16 cellular contexts compared by ENCODE assay signal in the genomic region with DNA sequence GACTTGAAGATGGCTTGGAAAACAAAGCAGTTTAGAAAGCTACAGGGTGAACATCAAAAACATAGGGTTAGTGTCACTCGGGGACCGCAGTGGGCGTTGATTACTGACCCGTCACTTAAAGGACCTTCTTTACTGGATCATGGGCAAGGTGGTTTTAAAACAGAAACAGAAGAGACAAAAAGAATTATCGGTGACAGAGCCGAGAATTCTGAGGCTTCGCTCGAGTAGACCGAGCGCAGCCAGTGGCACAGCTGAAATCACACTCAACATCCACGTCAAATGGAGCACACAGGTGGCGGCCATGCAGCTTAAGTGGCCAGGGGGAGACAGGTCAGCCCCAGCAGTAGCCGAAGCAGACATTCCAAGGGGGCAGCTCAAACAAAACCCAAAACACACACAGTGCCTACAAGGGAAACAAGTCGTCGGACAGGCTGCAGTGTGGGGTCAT. TPM values are rescaled to one million over a fixed set of nuclear protein-coding genes. Genes with fewer than 3 reads are reported as not detected.
A peak's percentile ranks its signal among the peaks of the same experiment; 100 is the strongest.
DNase-seq lines count a peak whose midpoint lies in the region; ATAC-seq and TF ChIP-seq lines count a peak whose summit lies in the region.
"Had no signal": no experiment of that assay in that cellular context is flagged by ENCODE, and none has a peak within 500 bp of the region (broad histone marks: within the 10 kb centered on the region; RNA-seq: fewer than 3 reads in every experiment).

No MANE protein-coding gene starts in this region.

- H3K18ac ChIP-seq in mesenchymal stem cell (ENCODE audit: low read depth in 1 of 2, low read length in 2 of 2) = no peak overlapping the region

- H3K36me3 ChIP-seq in heart right ventricle = peaks cover 0 to 92% (median 15%) of the 10 kb centered on the region in 9 donors
- peaks cover 49 to 68% of the 10 kb centered on the region in 2 experiments for H3K36me3 ChIP-seq in mesenchymal stem cell (ENCODE audit: control insufficient read depth in 1 of 2, insufficient read depth in 2 of 2, low read depth in 1 of 2, low read length in 2 of 2)
- peaks cover 4 to 8% of the 10 kb centered on the region in 2 donors for H3K36me3 ChIP-seq in aorta (ENCODE audit: control insufficient read depth in 1 of 2, insufficient read depth in 2 of 2, low read length in 1 of 2)
- H3K36me3 ChIP-seq in neural progenitor cell = no peaks in the 10 kb centered on the region

- no peak overlapping the region for H4K8ac ChIP-seq in mesenchymal stem cell (ENCODE audit: low read length)

- ATAC-seq in heart right ventricle = no peak
- ATAC-seq in Right ventricle myocardium inferior = no peak
- ATAC-seq in activated naive CD8-positive, alpha-beta T cell treated with anti-CD3 and anti-CD28 coated beads, Interleukin-2, amount 10 ng/mL, durations not matched to agents 7 days and 5 days (ENCODE audit: low read depth) = no peak
- no peak for ATAC-seq in aorta (ENCODE audit: low FRiP score)
- ATAC-seq: left lobe of liver had no signal

- H3K9ac ChIP-seq in mesenchymal stem cell (ENCODE audit: low read length) (no peak overlapping the region), neural progenitor cell (no peak overlapping the region)
- H3K9ac ChIP-seq: BLaER1 had no signal

- WGBS in heart right ventricle, 2 donors = 57 to 68% methylated on average over 15 of the region's 15 CpGs
- 98% methylated on average over 15 of the region's 15 CpGs for WGBS in mesenchymal stem cell
- WGBS in aorta, 2 donors = 70 to 80% methylated on average over 15 of the region's 15 CpGs

- H3K14ac ChIP-seq in mesenchymal stem cell (ENCODE audit: low read length in 2 of 2) = no peak overlapping the region

- H2BK120ac ChIP-seq in mesenchymal stem cell (ENCODE audit: low read depth, low read length) = no peak overlapping the region

- intact Hi-C loops in heart right ventricle (cut with DNase I) (loop anchor here in 3 of 10 donors (5.0 kb wide), 1 partner anchor 57 kb away; a partner anchor contains a TSS), Right ventricle myocardium inferior (cut with DNase I) (no loop called here), aorta (cut with DNase I) (loop anchor here in 1 of 2 donors (10.0 kb wide), 1 partner anchor 80 kb away; no protein-coding TSS in a partner anchor)

- H3K27me3 Mint-ChIP-seq in activated naive CD8-positive, alpha-beta T cell treated with anti-CD3 and anti-CD28 coated beads, Interleukin-2, amount 10 ng/mL, durations not matched to agents 7 days and 5 days = no peaks in the 10 kb centered on the region
- peaks cover 2% of the 10 kb centered on the region for H3K27me3 Mint-ChIP-seq in neural progenitor cell (ENCODE audit: insufficient read depth, low read depth)

- peak overlapping the region in 3 of 10 donors; percentile 7 to 22 (median 15) for H3K4me3 ChIP-seq in heart right ventricle
- H3K4me3 ChIP-seq in mesenchymal stem cell (ENCODE audit: insufficient read depth in 1 of 2, low read depth in 1 of 2, low read length in 2 of 2) = no peak overlapping the region
- H3K4me3 ChIP-seq in aorta (ENCODE audit: low read length in 2 of 2) = no peak overlapping the region
- no peak overlapping the region for H3K4me3 ChIP-seq in neural progenitor cell
- H3K4me3 ChIP-seq: adrenal gland, BLaER1, MG63 had no signal

- peak overlapping the region; percentile 47 for H3K27ac Mint-ChIP-seq in activated naive CD8-positive, alpha-beta T cell treated with anti-CD3 and anti-CD28 coated beads, Interleukin-2, amount 10 ng/mL, durations not matched to agents 7 days and 5 days
- H3K27ac Mint-ChIP-seq in neural progenitor cell = no peak overlapping the region

- no peak overlapping the region for H2BK5ac ChIP-seq in mesenchymal stem cell (ENCODE audit: low read depth, low read length, poor library complexity, severe bottlenecking)

- peaks cover 20% of the 10 kb centered on the region for H3K79me1 ChIP-seq in mesenchymal stem cell (replicated peaks; ENCODE audit: low read length, poor library complexity, severe bottlenecking)

- DNase-seq in heart right ventricle (no peak), Right ventricle myocardium inferior (ENCODE audit: missing footprints) (no peak), mesenchymal stem cell (no peak), aorta (peak in 1 of 2 donors; percentile 14), neural progenitor cell (ENCODE audit: low spot score) (no peak), putamen (ENCODE audit: low spot score) (no peak), NCI-H524 treated with DMSO at 0.1 percent for 48 hours (lab: John Stamatoyannopoulos, UW) (no peak)
- no peak for DNase-seq in activated naive CD8-positive, alpha-beta T cell treated with anti-CD3 and anti-CD28 coated beads, Interleukin-2, amount 10 ng/mL, durations not matched to agents 7 days and 5 days
- DNase-seq: activated CD4-positive, alpha-beta T cell treated with anti-CD3 and anti-CD28 coated beads, Interleukin-2, amount 50 U/mL, for 4 hours; adrenal gland; glutamatergic neuron; H7; MG63 had no signal

- no peaks in the 10 kb centered on the region for H4K20me1 ChIP-seq in neural progenitor cell (ENCODE audit: low read depth)

- TF ChIP-seq CTCF in heart right ventricle (IDR thresholded peaks at IDR 0.05) = no peak
- TF ChIP-seq CTCF in neural progenitor cell (IDR thresholded peaks at IDR 0.05) = no peak

- H3K27me3 ChIP-seq in heart right ventricle = no peaks in the 10 kb centered on the region
- H3K27me3 ChIP-seq in mesenchymal stem cell (ENCODE audit: control insufficient read depth in 1 of 2, insufficient read depth in 1 of 2, low read length in 2 of 2) = no peaks in the 10 kb centered on the region
- H3K27me3 ChIP-seq in aorta (ENCODE audit: control insufficient read depth in 1 of 2, insufficient read depth in 2 of 2, low read length in 1 of 2) = no peaks in the 10 kb centered on the region
- no peaks in the 10 kb centered on the region for H3K27me3 ChIP-seq in neural progenitor cell
- H3K27me3 ChIP-seq: adrenal gland, BLaER1, MG63, neutrophil had no signal

- no peak overlapping the region for H2BK15ac ChIP-seq in mesenchymal stem cell (ENCODE audit: low read depth, poor library complexity, severe bottlenecking)

- H2AFZ ChIP-seq in mesenchymal stem cell (ENCODE audit: low read depth, low read length) (no peak overlapping the region), neural progenitor cell (replicated peaks) (no peak overlapping the region)

- H2BK12ac ChIP-seq in mesenchymal stem cell (ENCODE audit: low read length in 2 of 2) = no peak overlapping the region

- H3K36me3 Mint-ChIP-seq in activated naive CD8-positive, alpha-beta T cell treated with anti-CD3 and anti-CD28 coated beads, Interleukin-2, amount 10 ng/mL, durations not matched to agents 7 days and 5 days = no peaks in the 10 kb centered on the region
- H3K36me3 Mint-ChIP-seq in neural progenitor cell = peaks cover 18% of the 10 kb centered on the region

- H3K9me3 ChIP-seq in heart right ventricle (no peaks in the 10 kb centered on the region), mesenchymal stem cell (ENCODE audit: control insufficient read depth, low read length) (no peaks in the 10 kb centered on the region), aorta (ENCODE audit: control insufficient read depth, low read length) (no peaks in the 10 kb centered on the region), neural progenitor cell (ENCODE audit: low read depth) (no peaks in the 10 kb centered on the region)
- H3K9me3 ChIP-seq: adrenal gland, BLaER1, MG63, neutrophil had no signal

- peak overlapping the region; percentile 71 to 91 (median 85) for H3K27ac ChIP-seq in heart right ventricle
- H3K27ac ChIP-seq in mesenchymal stem cell (ENCODE audit: low read length, poor library complexity, severe bottlenecking) = no peak overlapping the region
- H3K27ac ChIP-seq in aorta (ENCODE audit: low read depth in 1 of 2, low read length in 2 of 2) = peak overlapping the region; percentile 72 to 79
- no peak overlapping the region for H3K27ac ChIP-seq in neural progenitor cell
- H3K27ac ChIP-seq: adrenal gland, BLaER1, neutrophil had no signal

- POLR2A ChIA-PET in activated naive CD8-positive, alpha-beta T cell treated with anti-CD3 and anti-CD28 coated beads, Interleukin-2, amount 10 ng/mL, durations not matched to agents 7 days and 5 days (lab: Charles Lee) = interaction anchor here (1.3 kb wide), 1 partner anchor 8 kb away, joined by 4 read pairs; no protein-coding TSS in a partner anchor

- no peak overlapping the region for H3K4me2 ChIP-seq in mesenchymal stem cell (ENCODE audit: low read length, poor library complexity, severe bottlenecking)
- no peak overlapping the region for H3K4me2 ChIP-seq in neural progenitor cell
- H3K4me2 ChIP-seq: BLaER1 had no signal

- H2AK5ac ChIP-seq in mesenchymal stem cell (ENCODE audit: low read length, severe bottlenecking) = peak overlapping the region; percentile 50

- H3K4me1 Mint-ChIP-seq in activated naive CD8-positive, alpha-beta T cell treated with anti-CD3 and anti-CD28 coated beads, Interleukin-2, amount 10 ng/mL, durations not matched to agents 7 days and 5 days = peaks cover 14% of the 10 kb centered on the region
- no peaks in the 10 kb centered on the region for H3K4me1 Mint-ChIP-seq in neural progenitor cell

- H3K23ac ChIP-seq in mesenchymal stem cell (ENCODE audit: low read length in 2 of 2) = no peak overlapping the region

- H3K9me3 Mint-ChIP-seq in activated naive CD8-positive, alpha-beta T cell treated with anti-CD3 and anti-CD28 coated beads, Interleukin-2, amount 10 ng/mL, durations not matched to agents 7 days and 5 days = no peaks in the 10 kb centered on the region
- no peaks in the 10 kb centered on the region for H3K9me3 Mint-ChIP-seq in neural progenitor cell

- no peak overlapping the region for H3K4me3 Mint-ChIP-seq in activated naive CD8-positive, alpha-beta T cell treated with anti-CD3 and anti-CD28 coated beads, Interleukin-2, amount 10 ng/mL, durations not matched to agents 7 days and 5 days
- no peak overlapping the region for H3K4me3 Mint-ChIP-seq in neural progenitor cell

- no peaks in the 10 kb centered on the region for H3K79me2 ChIP-seq in neural progenitor cell (ENCODE audit: low read depth)

- no peak overlapping the region for H4K91ac ChIP-seq in mesenchymal stem cell (ENCODE audit: low read length)

- no peak overlapping the region for H3K4ac ChIP-seq in mesenchymal stem cell (ENCODE audit: low read depth in 1 of 2, low read length in 2 of 2)

- H3F3A ChIP-seq in neural progenitor cell (ENCODE audit: low read depth) = no peaks in the 10 kb centered on the region

- H3K4me1 ChIP-seq in heart right ventricle (peaks cover 5 to 67% (median 32%) of the 10 kb centered on the region in 9 donors), mesenchymal stem cell (ENCODE audit: control insufficient read depth, insufficient read depth, low read depth, low read length) (peaks cover 26% of the 10 kb centered on the region), aorta (ENCODE audit: control insufficient read depth in 1 of 2, insufficient read depth in 2 of 2, low read length in 2 of 2) (peaks cover 0 to 6% of the 10 kb centered on the region in 2 donors), neural progenitor cell (no peaks in the 10 kb centered on the region)

RNA-seq across cellular contexts. Expression of a gene that starts 17.3 kb away (rescaled TPM):
- total RNA-seq in heart right ventricle = 10 to 100 TPM; 18.0 to 32.4 (median 19.5) TPM
- 100 to 1,000 TPM in 1 of 2 donors, 10 to 100 TPM in 1; 27.6 to 117 TPM for polyA plus RNA-seq in heart right ventricle
- 23.0 TPM for total RNA-seq in Right ventricle myocardium inferior
- 10 to 100 TPM; 32.3 to 33.9 TPM for total RNA-seq in activated naive CD8-positive, alpha-beta T cell treated with anti-CD3 and anti-CD28 coated beads, Interleukin-2, amount 10 ng/mL, durations not matched to agents 7 days and 5 days
- 12.3 TPM for polyA plus RNA-seq in mesenchymal stem cell (2013, experiment 1 of 2)
- polyA plus RNA-seq in mesenchymal stem cell (2013, experiment 2 of 2) = 11.3 TPM
- 10 to 100 TPM; 23.3 to 28.3 TPM for total RNA-seq in aorta
- 10 to 100 TPM; 35.7 to 72.7 TPM for polyA plus RNA-seq in aorta
- total RNA-seq in neural progenitor cell (ENCODE audit: low replicate concordance) = 12.6 and 30.3 TPM in 2 replicates

RNA-seq across cellular contexts. Expression of a gene that starts 38.8 kb away (rescaled TPM):
- total RNA-seq in heart right ventricle (1 to 10 TPM; 1.5 to 3.5 (median 2.0) TPM), Right ventricle myocardium inferior (2.0 TPM), aorta (10 to 100 TPM; 12.6 to 13.7 TPM), neural progenitor cell (ENCODE audit: low replicate concordance) (1.1 TPM in 2 replicates)
- polyA plus RNA-seq in heart right ventricle (1 to 10 TPM; 2.8 to 3.2 TPM), aorta (10 to 100 TPM; 19.4 to 25.3 TPM)
- 1 to 10 TPM; 5.3 to 5.5 TPM for total RNA-seq in activated naive CD8-positive, alpha-beta T cell treated with anti-CD3 and anti-CD28 coated beads, Interleukin-2, amount 10 ng/mL, durations not matched to agents 7 days and 5 days
- polyA plus RNA-seq in mesenchymal stem cell (2013, experiment 1 of 2) = 5.2 TPM
- 5.5 TPM for polyA plus RNA-seq in mesenchymal stem cell (2013, experiment 2 of 2)

RNA-seq across cellular contexts. Expression of a gene that starts 58.2 kb away (rescaled TPM):
- total RNA-seq in heart right ventricle (100 to 1,000 TPM in 3 of 10 donors, 10 to 100 TPM in 7; 71.4 to 132 (median 86.6) TPM), Right ventricle myocardium inferior (94.3 TPM), aorta (10 to 100 TPM; 28.8 to 33.3 TPM), neural progenitor cell (ENCODE audit: low replicate concordance) (13.8 and 16.7 TPM in 2 replicates)
- polyA plus RNA-seq in heart right ventricle (100 to 1,000 TPM in 1 of 2 donors, 10 to 100 TPM in 1; 78.7 to 106 TPM), aorta (10 to 100 TPM; 18.4 to 50.4 TPM)
- 1 to 10 TPM; 2.2 to 2.9 TPM for total RNA-seq in activated naive CD8-positive, alpha-beta T cell treated with anti-CD3 and anti-CD28 coated beads, Interleukin-2, amount 10 ng/mL, durations not matched to agents 7 days and 5 days
- 43.2 TPM for polyA plus RNA-seq in mesenchymal stem cell (2013, experiment 1 of 2)
- polyA plus RNA-seq in mesenchymal stem cell (2013, experiment 2 of 2) = 47.0 TPM

Comparison
In these comparisons a context has a peak if more than half of its experiments do, and no peak if none do; other contexts are left out.
1. H3K27ac ChIP-seq: peak in heart right ventricle (10 of 10) and aorta (2 of 2); none in mesenchymal stem cell (single experiment) and neural progenitor cell (single experiment).